In genomic region chr5:117095803-117096332, GRCh38 we compare ENCODE assay signal across 1 cellular context.
TF ChIP-seq lines count a peak whose summit lies in the region.

No MANE protein-coding gene starts in this region.

TF ChIP-seq in GM23338, 12 proteins besides CTCF, POLR2A, EP300 and RAD21 (continued from another document):
- TF ChIP-seq REST (IDR thresholded peaks at IDR 0.05; ENCODE audit: unreplicated experiment) (no peak), ZNF462 (CRISPR knock-in tag; IDR thresholded peaks at IDR 0.05) (no peak), CREB1 (CRISPR knock-in tag; IDR thresholded peaks at IDR 0.05; ENCODE audit: low read depth) (no peak), EZH2phosphoT487 (IDR thresholded peaks at IDR 0.05; ENCODE audit: unreplicated experiment) (no peak), ETS1 (IDR thresholded peaks at IDR 0.05) (no peak), ZNF114 (CRISPR knock-in tag; IDR thresholded peaks at IDR 0.05) (no peak)
TF ChIP-seq in GM23338: peak in this region for 0.
